27 cellular contexts compared by ENCODE assay signal in the genomic region with DNA sequence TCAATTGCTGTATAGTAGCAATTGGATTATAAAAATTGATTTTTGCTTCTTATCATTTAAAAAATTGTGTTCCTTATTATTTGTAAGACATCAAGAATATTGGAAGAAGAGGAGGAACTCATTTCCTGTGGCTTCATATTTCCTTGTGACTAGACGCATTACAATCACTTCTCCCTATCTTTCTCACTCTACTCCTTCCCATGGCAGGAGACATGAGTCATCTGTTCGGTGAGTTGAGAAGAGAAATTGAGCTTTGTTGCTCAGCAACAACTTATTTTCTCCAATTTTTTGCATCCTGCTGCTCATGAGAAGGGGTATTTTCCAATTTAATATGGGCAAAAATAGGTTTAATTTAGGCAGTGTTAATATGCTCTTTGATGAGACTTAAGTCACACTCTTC.
DNase-seq lines count a peak whose midpoint lies in the region; ATAC-seq, FAIRE-seq and TF ChIP-seq lines count a peak whose summit lies in the region.
"Had no signal": no experiment of that assay in that cellular context is flagged by ENCODE, and none has a peak within 500 bp of the region (broad histone marks: within the 10 kb centered on the region; RNA-seq: fewer than 3 reads in every experiment).

No MANE protein-coding gene starts in this region.

- H3K27ac ChIP-seq in neural cell (ENCODE audit: low read length), result peak overlapping the region; percentile 38
- H3K27ac ChIP-seq: prostate gland, SK-N-MC, skin epidermis, tibial artery had no signal

- no peaks in the 10 kb centered on the region for H3K4me1 Mint-ChIP-seq in stimulated activated naive CD8-positive, alpha-beta T cell treated with anti-CD3 and anti-CD28 coated beads, Interleukin-15, amount 100 ng/mL, for 72 hours
- H3K4me1 Mint-ChIP-seq: brain; CD8-positive, alpha-beta memory T cell; nephron progenitor cell had no signal

- H2AFZ ChIP-seq in neural cell (ENCODE audit: low read depth, low read length), result no peak overlapping the region

- no peaks in the 10 kb centered on the region for H3K27me3 Mint-ChIP-seq in stimulated activated naive CD8-positive, alpha-beta T cell treated with anti-CD3 and anti-CD28 coated beads, Interleukin-15, amount 100 ng/mL, for 72 hours
- H3K27me3 Mint-ChIP-seq: CD8-positive, alpha-beta memory T cell had no signal

- no peaks in the 10 kb centered on the region for H4K20me1 ChIP-seq in neural cell (ENCODE audit: insufficient read depth)

- H3K9me2 ChIP-seq in neural cell (ENCODE audit: insufficient read depth, low read length), result no peaks in the 10 kb centered on the region

- H3K4me3 ChIP-seq in epithelial cell of esophagus (ENCODE audit: low read length) (no peak overlapping the region), neural cell (ENCODE audit: low read length) (no peak overlapping the region)
- H3K4me3 ChIP-seq: HAP-1, prostate gland, SK-N-MC, skin epidermis, tibial artery had no signal

- H3K9me3 ChIP-seq in neural cell (ENCODE audit: low read length), result no peaks in the 10 kb centered on the region
- H3K9me3 ChIP-seq: HAP-1, prostate gland, tibial artery had no signal

- H3K36me3 ChIP-seq in neural cell (ENCODE audit: insufficient read depth, low read length), result no peaks in the 10 kb centered on the region
- H3K36me3 ChIP-seq: HAP-1, prostate gland, tibial artery had no signal

- TF ChIP-seq CTCF in epithelial cell of esophagus (IDR thresholded peaks at IDR 0.05; ENCODE audit: insufficient read depth, low read depth, low read length, missing control alignments) (no peak), neural cell (IDR thresholded peaks at IDR 0.05; ENCODE audit: poor library complexity, severe bottlenecking) (no peak)

- no peaks in the 10 kb centered on the region for H3K79me2 ChIP-seq in neural cell (replicated peaks; ENCODE audit: insufficient read depth, low read length)

- no peaks in the 10 kb centered on the region for H3K27me3 ChIP-seq in neural cell (ENCODE audit: insufficient read depth, low read depth, low read length)
- H3K27me3 ChIP-seq: tibial artery had no signal

- no peak overlapping the region for H3K4me2 ChIP-seq in neural cell (ENCODE audit: low read length)

- H3K9me3 Mint-ChIP-seq in stimulated activated naive CD8-positive, alpha-beta T cell treated with anti-CD3 and anti-CD28 coated beads, Interleukin-15, amount 100 ng/mL, for 72 hours, result no peaks in the 10 kb centered on the region

- H3K9ac ChIP-seq in neural cell (ENCODE audit: low read length), result no peak overlapping the region

- no peaks in the 10 kb centered on the region for H3F3A ChIP-seq in neural cell (ENCODE audit: insufficient read depth, low read length, poor library complexity, severe bottlenecking)

- no peak for TF ChIP-seq RAD21 in neural cell (conservative IDR thresholded peaks at IDR 0.05)

- TF ChIP-seq EP300 in neural cell (conservative IDR thresholded peaks at IDR 0.05; ENCODE audit: poor library complexity, severe bottlenecking), result no peak

- FAIRE-seq in RCC 7860 (lab: Jason Lieb, UNC), result no peak
- FAIRE-seq: frontal cortex had no signal

- ATAC-seq in HG03108 (IDR thresholded peaks at IDR 0.05; ENCODE audit: unreplicated experiment), result no peak
- no peak for ATAC-seq in stimulated activated naive CD8-positive, alpha-beta T cell treated with anti-CD3 and anti-CD28 coated beads, Interleukin-15, amount 100 ng/mL, for 72 hours
- ATAC-seq: activated naive CD4-positive, alpha-beta T cell treated with anti-CD3 and anti-CD28 coated beads, Interleukin-2, amount 50 U/mL, for 72 hours; left cardiac atrium; stimulated activated naive CD8-positive, alpha-beta T cell treated with anti-CD3 and anti-CD28 coated beads, Interleukin-15, Interleukin-2, amounts not matched to agents 100 U/mL and 50 U/mL, for 24 hours had no signal

- no peak overlapping the region for H3K4me3 Mint-ChIP-seq in stimulated activated naive CD8-positive, alpha-beta T cell treated with anti-CD3 and anti-CD28 coated beads, Interleukin-15, amount 100 ng/mL, for 72 hours
- H3K4me3 Mint-ChIP-seq: brain; CD8-positive, alpha-beta memory T cell; nephron progenitor cell; T-helper 2 cell treated with Interferon-gamma antibody and Interleukin-4, amounts not matched to agents 5 μg/mL and 100 μg/mL, for 36 hours had no signal

- H3K27ac Mint-ChIP-seq in stimulated activated naive CD8-positive, alpha-beta T cell treated with anti-CD3 and anti-CD28 coated beads, Interleukin-15, amount 100 ng/mL, for 72 hours, result no peak overlapping the region
- H3K27ac Mint-ChIP-seq: activated naive CD4-positive, alpha-beta T cell treated with anti-CD3 and anti-CD28 coated beads, Interleukin-2, amount 50 U/mL, for 72 hours; brain; CD8-positive, alpha-beta memory T cell; nephron progenitor cell; T-helper 2 cell treated with Interferon-gamma antibody and Interleukin-4, amounts not matched to agents 5 μg/mL and 100 μg/mL, for 36 hours had no signal

- peak; percentile 80 for DNase-seq in ELR (ENCODE audit: low read depth)
- DNase-seq in RCC 7860 (ENCODE audit: low spot score), result peak; percentile 41
- peak; percentile 45 for DNase-seq in epithelial cell of esophagus (ENCODE audit: low read depth)
- DNase-seq in activated CD4-positive, alpha-beta T cell treated with anti-CD3 and anti-CD28 coated beads, Interleukin-2, amount 50 U/mL, for 48 hours, result no peak
- no peak for DNase-seq in stimulated activated naive CD8-positive, alpha-beta T cell treated with anti-CD3 and anti-CD28 coated beads, Interleukin-15, amount 100 ng/mL, for 72 hours
- DNase-seq in UCSD-AML1 (lab: John Stamatoyannopoulos, UW; ENCODE audit: unreplicated experiment), result no peak
- DNase-seq: activated CD8-positive, alpha-beta memory T cell treated with anti-CD3 and anti-CD28 coated beads for 24 hours; activated T-cell treated with anti-CD3 and anti-CD28 coated beads, Interleukin-2, amount 50 U/mL, for 48 hours; CD8-positive, alpha-beta memory T cell; left cardiac atrium; midbrain; NCI-H1105 treated with DMSO at 0.1 percent for 48 hours; NCI-H510A; nephron progenitor cell; NK-92 treated with Interleukin-12 subunit alpha and Interleukin-12 subunit beta, amount 100 ng/mL, for 24 hours; stimulated activated naive CD8-positive, alpha-beta T cell treated with anti-CD3 and anti-CD28 coated beads, Interleukin-15, Interleukin-2, amounts not matched to agents 100 U/mL and 50 U/mL, for 24 hours; tibial artery had no signal

TF ChIP-seq in neural cell, 6 proteins besides CTCF, POLR2A, EP300 and RAD21:
- TF ChIP-seq EZH2 (IDR thresholded peaks at IDR 0.05; ENCODE audit: borderline replicate concordance, insufficient read depth, low read length, poor library complexity, severe bottlenecking) (no peak), TAF1 (IDR thresholded peaks at IDR 0.05; ENCODE audit: low read depth) (no peak), MXI1 (conservative IDR thresholded peaks at IDR 0.05; ENCODE audit: poor library complexity, severe bottlenecking) (no peak), SMC3 (conservative IDR thresholded peaks at IDR 0.05; ENCODE audit: poor library complexity) (no peak), POLR2AphosphoS5 (IDR thresholded peaks at IDR 0.05) (no peak)
- TF ChIP-seq, protein P1, sequence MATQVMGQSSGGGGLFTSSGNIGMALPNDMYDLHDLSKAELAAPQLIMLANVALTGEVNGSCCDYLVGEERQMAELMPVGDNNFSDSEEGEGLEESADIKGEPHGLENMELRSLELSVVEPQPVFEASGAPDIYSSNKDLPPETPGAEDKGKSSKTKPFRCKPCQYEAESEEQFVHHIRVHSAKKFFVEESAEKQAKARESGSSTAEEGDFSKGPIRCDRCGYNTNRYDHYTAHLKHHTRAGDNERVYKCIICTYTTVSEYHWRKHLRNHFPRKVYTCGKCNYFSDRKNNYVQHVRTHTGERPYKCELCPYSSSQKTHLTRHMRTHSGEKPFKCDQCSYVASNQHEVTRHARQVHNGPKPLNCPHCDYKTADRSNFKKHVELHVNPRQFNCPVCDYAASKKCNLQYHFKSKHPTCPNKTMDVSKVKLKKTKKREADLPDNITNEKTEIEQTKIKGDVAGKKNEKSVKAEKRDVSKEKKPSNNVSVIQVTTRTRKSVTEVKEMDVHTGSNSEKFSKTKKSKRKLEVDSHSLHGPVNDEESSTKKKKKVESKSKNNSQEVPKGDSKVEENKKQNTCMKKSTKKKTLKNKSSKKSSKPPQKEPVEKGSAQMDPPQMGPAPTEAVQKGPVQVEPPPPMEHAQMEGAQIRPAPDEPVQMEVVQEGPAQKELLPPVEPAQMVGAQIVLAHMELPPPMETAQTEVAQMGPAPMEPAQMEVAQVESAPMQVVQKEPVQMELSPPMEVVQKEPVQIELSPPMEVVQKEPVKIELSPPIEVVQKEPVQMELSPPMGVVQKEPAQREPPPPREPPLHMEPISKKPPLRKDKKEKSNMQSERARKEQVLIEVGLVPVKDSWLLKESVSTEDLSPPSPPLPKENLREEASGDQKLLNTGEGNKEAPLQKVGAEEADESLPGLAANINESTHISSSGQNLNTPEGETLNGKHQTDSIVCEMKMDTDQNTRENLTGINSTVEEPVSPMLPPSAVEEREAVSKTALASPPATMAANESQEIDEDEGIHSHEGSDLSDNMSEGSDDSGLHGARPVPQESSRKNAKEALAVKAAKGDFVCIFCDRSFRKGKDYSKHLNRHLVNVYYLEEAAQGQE (IDR thresholded peaks at IDR 0.05; ENCODE audit: borderline replicate concordance), result no peak
TF ChIP-seq in neural cell: peak in this region for 0.

Comparison
In these comparisons a context has a peak if more than half of its experiments do, and no peak if none do; other contexts are left out.
1. DNase-seq: peak in ELR (single experiment), RCC 7860 (single experiment) and epithelial cell of esophagus (single experiment); none in activated CD4-positive, alpha-beta T cell treated with anti-CD3 and anti-CD28 coated beads, Interleukin-2, amount 50 U/mL, for 48 hours (0 of 2), stimulated activated naive CD8-positive, alpha-beta T cell treated with anti-CD3 and anti-CD28 coated beads, Interleukin-15, amount 100 ng/mL, for 72 hours (0 of 2) and UCSD-AML1 (single experiment).